In the genomic region with DNA sequence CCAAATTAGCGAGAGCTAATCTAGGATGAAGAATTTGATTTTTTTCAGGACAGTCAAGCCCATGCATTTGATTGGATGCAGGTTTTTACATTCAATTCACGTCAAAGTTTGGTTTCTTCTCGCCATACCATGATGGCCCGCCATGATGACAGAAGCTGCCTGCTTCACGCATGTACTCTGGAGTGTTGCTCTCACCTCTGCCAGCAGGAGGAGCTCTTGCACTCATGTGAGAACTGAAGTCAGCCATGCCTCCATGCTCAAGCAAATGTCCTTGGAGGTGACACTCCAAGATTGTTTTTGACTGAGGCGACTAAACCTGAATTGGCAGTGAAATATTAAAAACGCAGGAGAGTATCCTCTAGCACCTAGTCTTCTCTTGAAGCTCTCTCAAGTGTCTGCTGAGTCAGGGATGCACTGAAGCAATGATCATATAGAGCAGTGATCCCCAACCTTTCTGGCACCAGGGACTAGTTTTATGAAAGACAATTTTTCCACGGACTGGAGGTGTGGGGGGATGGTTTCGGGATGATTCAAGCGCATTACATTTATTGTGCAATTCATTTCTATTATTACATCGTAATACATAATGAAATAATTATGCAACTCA, we compare ENCODE assay signal across 8 cellular contexts.
DNase-seq lines count a peak whose midpoint lies in the region; ATAC-seq and TF ChIP-seq lines count a peak whose summit lies in the region.

No MANE protein-coding gene starts in this region.

- no peak overlapping the region for H3K27ac ChIP-seq in AG04450 (ENCODE audit: low read depth, low read length)
- H3K27ac ChIP-seq in neural cell (ENCODE audit: low read length): no peak overlapping the region

- no peak overlapping the region for H3K4me3 ChIP-seq in AG04450 (ENCODE audit: low read depth, low read length)
- H3K4me3 ChIP-seq in epithelial cell of proximal tubule (ENCODE audit: low read depth, low read length): no peak overlapping the region
- H3K4me3 ChIP-seq in neural cell (ENCODE audit: low read length): no peak overlapping the region

- no peak for TF ChIP-seq RAD21 in neural cell (conservative IDR thresholded peaks at IDR 0.05)

- CTCF ChIA-PET in AG04450 (lab: Charles Lee): interaction anchor here (0.5 to 3.3 kb wide), 18 partner anchors 9 to 1532 kb away, joined by 3 to 30 read pairs (median 4); no protein-coding TSS in a partner anchor

- TF ChIP-seq CTCF in AG04450 (IDR thresholded peaks at IDR 0.05; ENCODE audit: low read depth, low read length): peak; percentile 64
- peak; percentile 99 for TF ChIP-seq CTCF in epithelial cell of proximal tubule (conservative IDR thresholded peaks at IDR 0.05; ENCODE audit: low read depth, low read length)
- TF ChIP-seq CTCF in neural cell (IDR thresholded peaks at IDR 0.05; ENCODE audit: poor library complexity, severe bottlenecking): peak; percentile 27

- no peaks in the 10 kb centered on the region for H3K79me2 ChIP-seq in neural cell (replicated peaks; ENCODE audit: insufficient read depth, low read length)

- no peak overlapping the region for H2AFZ ChIP-seq in neural cell (ENCODE audit: low read depth, low read length)

- intact Hi-C loops in activated CD4-positive, alpha-beta T cell treated with anti-CD3 and anti-CD28 coated beads, Interleukin-2, amount 10 ng/mL, durations not matched to agents 24 days and 14 days (cut with micrococcal nuclease): no loop called here

- POLR2A ChIA-PET in AG04450 (lab: Yijun Ruan, JAX): no interaction called here

- no peaks in the 10 kb centered on the region for H3K9me3 ChIP-seq in AG04450 (ENCODE audit: control insufficient read depth, insufficient read depth, low read length)
- no peaks in the 10 kb centered on the region for H3K9me3 ChIP-seq in neural cell (ENCODE audit: low read length)

- H3F3A ChIP-seq in neural cell (ENCODE audit: insufficient read depth, low read length, poor library complexity, severe bottlenecking): no peaks in the 10 kb centered on the region

- peaks cover 5% of the 10 kb centered on the region for H3K27me3 Mint-ChIP-seq in activated CD4-positive, alpha-beta T cell treated with anti-CD3 and anti-CD28 coated beads, Interleukin-2, amount 10 ng/mL, durations not matched to agents 24 days and 14 days

- no peak for TF ChIP-seq EP300 in neural cell (conservative IDR thresholded peaks at IDR 0.05; ENCODE audit: poor library complexity, severe bottlenecking)

- no peaks in the 10 kb centered on the region for H4K20me1 ChIP-seq in neural cell (ENCODE audit: insufficient read depth)

- ATAC-seq in GM18502 (IDR thresholded peaks at IDR 0.05; ENCODE audit: poor library complexity, unreplicated experiment) (peak; percentile 98), HG02852 (IDR thresholded peaks at IDR 0.05; ENCODE audit: unreplicated experiment) (peak; percentile 100)

- H3K9me3 Mint-ChIP-seq in activated CD4-positive, alpha-beta T cell treated with anti-CD3 and anti-CD28 coated beads, Interleukin-2, amount 10 ng/mL, durations not matched to agents 24 days and 14 days: no peaks in the 10 kb centered on the region

- H3K27me3 ChIP-seq in AG04450 (ENCODE audit: control insufficient read depth, insufficient read depth, low read length): no peaks in the 10 kb centered on the region
- no peaks in the 10 kb centered on the region for H3K27me3 ChIP-seq in neural cell (ENCODE audit: insufficient read depth, low read depth, low read length)

- no peaks in the 10 kb centered on the region for H3K4me1 Mint-ChIP-seq in activated CD4-positive, alpha-beta T cell treated with anti-CD3 and anti-CD28 coated beads, Interleukin-2, amount 10 ng/mL, durations not matched to agents 24 days and 14 days

- no peaks in the 10 kb centered on the region for H3K36me3 Mint-ChIP-seq in activated CD4-positive, alpha-beta T cell treated with anti-CD3 and anti-CD28 coated beads, Interleukin-2, amount 10 ng/mL, durations not matched to agents 24 days and 14 days (ENCODE audit: low read depth)

- H3K4me3 Mint-ChIP-seq in activated CD4-positive, alpha-beta T cell treated with anti-CD3 and anti-CD28 coated beads, Interleukin-2, amount 10 ng/mL, durations not matched to agents 24 days and 14 days: no peak overlapping the region

- DNase-seq in AG04450 (ENCODE audit: low read depth, low spot score) (peak; percentile 10), NCI-H1694 (lab: John Stamatoyannopoulos, UW) (peak; percentile 3), epithelial cell of proximal tubule (ENCODE audit: low read depth) (peak; percentile 31), cerebellar nuclear complex (lab: John Stamatoyannopoulos, UW) (no peak)
- peak; percentile 86 for DNase-seq in activated CD4-positive, alpha-beta T cell treated with anti-CD3 and anti-CD28 coated beads, Interleukin-2, amount 10 ng/mL, durations not matched to agents 24 days and 14 days

- no peaks in the 10 kb centered on the region for H3K9me2 ChIP-seq in neural cell (ENCODE audit: insufficient read depth, low read length)

- no peak overlapping the region for H3K9ac ChIP-seq in neural cell (ENCODE audit: low read length)

- no peak overlapping the region for H3K4me2 ChIP-seq in neural cell (ENCODE audit: low read length)

- no peaks in the 10 kb centered on the region for H3K36me3 ChIP-seq in neural cell (ENCODE audit: insufficient read depth, low read length)

- H3K27ac Mint-ChIP-seq in activated CD4-positive, alpha-beta T cell treated with anti-CD3 and anti-CD28 coated beads, Interleukin-2, amount 10 ng/mL, durations not matched to agents 24 days and 14 days: no peak overlapping the region

TF ChIP-seq in neural cell, 6 proteins besides CTCF, POLR2A, EP300 and RAD21:
- TF ChIP-seq POLR2AphosphoS5 (IDR thresholded peaks at IDR 0.05) (no peak), MXI1 (conservative IDR thresholded peaks at IDR 0.05; ENCODE audit: poor library complexity, severe bottlenecking) (no peak), EZH2 (IDR thresholded peaks at IDR 0.05; ENCODE audit: borderline replicate concordance, insufficient read depth, low read length, poor library complexity, severe bottlenecking) (no peak), TAF1 (IDR thresholded peaks at IDR 0.05; ENCODE audit: low read depth) (no peak), SMC3 (conservative IDR thresholded peaks at IDR 0.05; ENCODE audit: poor library complexity) (no peak)
- TF ChIP-seq, protein P1, sequence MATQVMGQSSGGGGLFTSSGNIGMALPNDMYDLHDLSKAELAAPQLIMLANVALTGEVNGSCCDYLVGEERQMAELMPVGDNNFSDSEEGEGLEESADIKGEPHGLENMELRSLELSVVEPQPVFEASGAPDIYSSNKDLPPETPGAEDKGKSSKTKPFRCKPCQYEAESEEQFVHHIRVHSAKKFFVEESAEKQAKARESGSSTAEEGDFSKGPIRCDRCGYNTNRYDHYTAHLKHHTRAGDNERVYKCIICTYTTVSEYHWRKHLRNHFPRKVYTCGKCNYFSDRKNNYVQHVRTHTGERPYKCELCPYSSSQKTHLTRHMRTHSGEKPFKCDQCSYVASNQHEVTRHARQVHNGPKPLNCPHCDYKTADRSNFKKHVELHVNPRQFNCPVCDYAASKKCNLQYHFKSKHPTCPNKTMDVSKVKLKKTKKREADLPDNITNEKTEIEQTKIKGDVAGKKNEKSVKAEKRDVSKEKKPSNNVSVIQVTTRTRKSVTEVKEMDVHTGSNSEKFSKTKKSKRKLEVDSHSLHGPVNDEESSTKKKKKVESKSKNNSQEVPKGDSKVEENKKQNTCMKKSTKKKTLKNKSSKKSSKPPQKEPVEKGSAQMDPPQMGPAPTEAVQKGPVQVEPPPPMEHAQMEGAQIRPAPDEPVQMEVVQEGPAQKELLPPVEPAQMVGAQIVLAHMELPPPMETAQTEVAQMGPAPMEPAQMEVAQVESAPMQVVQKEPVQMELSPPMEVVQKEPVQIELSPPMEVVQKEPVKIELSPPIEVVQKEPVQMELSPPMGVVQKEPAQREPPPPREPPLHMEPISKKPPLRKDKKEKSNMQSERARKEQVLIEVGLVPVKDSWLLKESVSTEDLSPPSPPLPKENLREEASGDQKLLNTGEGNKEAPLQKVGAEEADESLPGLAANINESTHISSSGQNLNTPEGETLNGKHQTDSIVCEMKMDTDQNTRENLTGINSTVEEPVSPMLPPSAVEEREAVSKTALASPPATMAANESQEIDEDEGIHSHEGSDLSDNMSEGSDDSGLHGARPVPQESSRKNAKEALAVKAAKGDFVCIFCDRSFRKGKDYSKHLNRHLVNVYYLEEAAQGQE (IDR thresholded peaks at IDR 0.05; ENCODE audit: borderline replicate concordance): no peak
TF ChIP-seq in neural cell: peak in this region for 0.

Comparison
In these comparisons a context has a peak if more than half of its experiments do, and no peak if none do; other contexts are left out.
1. DNase-seq: peak in AG04450 (single experiment), NCI-H1694 (single experiment), activated CD4-positive, alpha-beta T cell treated with anti-CD3 and anti-CD28 coated beads, Interleukin-2, amount 10 ng/mL, durations not matched to agents 24 days and 14 days (single experiment) and epithelial cell of proximal tubule (single experiment); none in cerebellar nuclear complex (0 of 2).
2. CTCF ChIP-seq: peak in every context shown above with its lines; median percentile 99 in epithelial cell of proximal tubule; 64 in AG04450; 27 in neural cell.